Comparison of ENCODE assay signal across 30 cellular contexts in genomic region chr13:93755341-93755740, GRCh38.
"Had no signal": no experiment of that assay in that cellular context is flagged by ENCODE, and none has a peak within 500 bp of the region (broad histone marks: within the 10 kb centered on the region; RNA-seq: fewer than 3 reads in every experiment).

No MANE protein-coding gene starts in this region.

- H3K9me3 ChIP-seq: ovary, psoas muscle, right lobe of liver, sigmoid colon, stomach, thoracic aorta, thyroid gland, tibial nerve, upper lobe of right lung, uterus had no signal

- ATAC-seq: naive thymus-derived CD8-positive, alpha-beta T cell; natural killer cell treated with Interleukin-12 subunit alpha and Interleukin-12 subunit beta and Interleukin-15 and Interleukin-18, amount 100 ng/mL, for 72 hours; psoas muscle; right cardiac atrium; right lobe of liver; stimulated activated effector memory CD8-positive, alpha-beta T cell treated with anti-CD3 and anti-CD28 coated beads, Interleukin-12 subunit alpha, Interleukin-12 subunit beta, amount 100 ng/mL, for 72 hours; stimulated activated naive B cell treated with anti-CD40 and anti-IgM and Interleukin-4, amounts not matched to agents 10 μg/mL and 1 μg/mL and 100 μg/mL, for 72 hours; upper lobe of right lung had no signal

- H3K27me3 ChIP-seq: ovary, right lobe of liver, sigmoid colon, stomach, thyroid gland, tibial nerve, upper lobe of right lung, uterus had no signal

- DNase-seq: naive B cell; naive thymus-derived CD8-positive, alpha-beta T cell; nephron progenitor cell; occipital lobe; ovary; posterior cingulate gyrus; psoas muscle; right cardiac atrium; right lobe of liver; sigmoid colon; small intestine; stimulated activated CD4-positive, alpha-beta T cell treated with anti-CD3 and anti-CD28 coated beads, Interleukin-15, amount 100 ng/mL, for 24 hours; stimulated activated CD4-positive, alpha-beta T cell treated with anti-CD3 and anti-CD28 coated beads, Interleukin-2, amount 100 ng/mL, for 24 hours; stimulated activated CD4-positive, alpha-beta T cell treated with anti-CD3 and anti-CD28 coated beads, Interleukin-2, amount 100 ng/mL, for 48 hours; stimulated activated CD4-positive, alpha-beta T cell treated with anti-CD3 and anti-CD28 coated beads, Interleukin-4, amount 100 ng/mL, for 24 hours; stimulated activated naive B cell treated with anti-CD40 and anti-IgM and Interleukin-4, amounts not matched to agents 10 μg/mL and 1 μg/mL and 100 μg/mL, for 72 hours; stimulated activated naive CD4-positive, alpha-beta T cell treated with Interleukin-2 at 50 U/mL for 16 hours; stomach; thyroid gland; upper lobe of right lung; uterus had no signal

- H3K4me3 Mint-ChIP-seq: naive B cell; naive thymus-derived CD8-positive, alpha-beta T cell; natural killer cell treated with Interleukin-12 subunit alpha and Interleukin-12 subunit beta and Interleukin-15 and Interleukin-18, amount 100 ng/mL, for 72 hours; nephron progenitor cell; neural crest cell; stimulated activated effector memory CD8-positive, alpha-beta T cell treated with anti-CD3 and anti-CD28 coated beads, Interleukin-12 subunit alpha, Interleukin-12 subunit beta, amount 100 ng/mL, for 72 hours; stimulated activated naive B cell treated with anti-CD40 and anti-IgM and Interleukin-4, amounts not matched to agents 10 μg/mL and 1 μg/mL and 100 μg/mL, for 72 hours; stimulated activated naive CD8-positive, alpha-beta T cell treated with anti-CD3 and anti-CD28 coated beads, Interleukin-15, Interleukin-2, amounts not matched to agents 100 ng/mL and 50 ng/mL, for 24 hours; type B pancreatic cell had no signal

- H3K36me3 ChIP-seq: ovary, right lobe of liver, sigmoid colon, stomach, thoracic aorta, thyroid gland, tibial nerve, upper lobe of right lung, uterus had no signal

- H3K4me3 ChIP-seq: ovary, psoas muscle, right lobe of liver, sigmoid colon, stomach, thoracic aorta, thyroid gland, tibial nerve, upper lobe of right lung, uterus had no signal

- H3K79me2 ChIP-seq: parathyroid adenoma had no signal

- H3K9me3 Mint-ChIP-seq: naive thymus-derived CD8-positive, alpha-beta T cell; nephron progenitor cell; neural crest cell; stimulated activated effector memory CD8-positive, alpha-beta T cell treated with anti-CD3 and anti-CD28 coated beads, Interleukin-12 subunit alpha, Interleukin-12 subunit beta, amount 100 ng/mL, for 72 hours had no signal

- H3K4me1 ChIP-seq: parathyroid adenoma, psoas muscle, right lobe of liver, sigmoid colon, stomach, thyroid gland, tibial nerve, upper lobe of right lung, uterus had no signal

- H3K27ac Mint-ChIP-seq: naive B cell; naive thymus-derived CD8-positive, alpha-beta T cell; natural killer cell treated with Interleukin-12 subunit alpha and Interleukin-12 subunit beta and Interleukin-15 and Interleukin-18, amount 100 ng/mL, for 72 hours; nephron progenitor cell; progenitor cell of endocrine pancreas; stimulated activated effector memory CD8-positive, alpha-beta T cell treated with anti-CD3 and anti-CD28 coated beads, Interleukin-12 subunit alpha, Interleukin-12 subunit beta, amount 100 ng/mL, for 72 hours; stimulated activated naive B cell treated with anti-CD40 and anti-IgM and Interleukin-4, amounts not matched to agents 10 μg/mL and 1 μg/mL and 100 μg/mL, for 72 hours; stimulated activated naive CD8-positive, alpha-beta T cell treated with anti-CD3 and anti-CD28 coated beads, Interleukin-15, Interleukin-2, amounts not matched to agents 100 ng/mL and 50 ng/mL, for 24 hours; type B pancreatic cell had no signal

- H3K27ac ChIP-seq: ovary, parathyroid adenoma, psoas muscle, right lobe of liver, sigmoid colon, stomach, thoracic aorta, thyroid gland, tibial nerve, upper lobe of right lung, uterus had no signal

- H2AFZ ChIP-seq: parathyroid adenoma had no signal

- H3K4me1 Mint-ChIP-seq: naive B cell; naive thymus-derived CD8-positive, alpha-beta T cell; stimulated activated naive B cell treated with anti-CD40 and anti-IgM and Interleukin-4, amounts not matched to agents 10 μg/mL and 1 μg/mL and 100 μg/mL, for 72 hours had no signal

- H3K9ac ChIP-seq: parathyroid adenoma had no signal

- H3K27me3 Mint-ChIP-seq: naive B cell; natural killer cell treated with Interleukin-12 subunit alpha and Interleukin-12 subunit beta and Interleukin-15 and Interleukin-18, amount 100 ng/mL, for 72 hours; progenitor cell of endocrine pancreas; stimulated activated naive B cell treated with anti-CD40 and anti-IgM and Interleukin-4, amounts not matched to agents 10 μg/mL and 1 μg/mL and 100 μg/mL, for 72 hours; type B pancreatic cell had no signal

- H3K36me3 Mint-ChIP-seq: naive B cell; naive thymus-derived CD8-positive, alpha-beta T cell; stimulated activated effector memory CD8-positive, alpha-beta T cell treated with anti-CD3 and anti-CD28 coated beads, Interleukin-12 subunit alpha, Interleukin-12 subunit beta, amount 100 ng/mL, for 72 hours; stimulated activated naive B cell treated with anti-CD40 and anti-IgM and Interleukin-4, amounts not matched to agents 10 μg/mL and 1 μg/mL and 100 μg/mL, for 72 hours had no signal
